8 cellular contexts compared by ENCODE assay signal in the genomic region with DNA sequence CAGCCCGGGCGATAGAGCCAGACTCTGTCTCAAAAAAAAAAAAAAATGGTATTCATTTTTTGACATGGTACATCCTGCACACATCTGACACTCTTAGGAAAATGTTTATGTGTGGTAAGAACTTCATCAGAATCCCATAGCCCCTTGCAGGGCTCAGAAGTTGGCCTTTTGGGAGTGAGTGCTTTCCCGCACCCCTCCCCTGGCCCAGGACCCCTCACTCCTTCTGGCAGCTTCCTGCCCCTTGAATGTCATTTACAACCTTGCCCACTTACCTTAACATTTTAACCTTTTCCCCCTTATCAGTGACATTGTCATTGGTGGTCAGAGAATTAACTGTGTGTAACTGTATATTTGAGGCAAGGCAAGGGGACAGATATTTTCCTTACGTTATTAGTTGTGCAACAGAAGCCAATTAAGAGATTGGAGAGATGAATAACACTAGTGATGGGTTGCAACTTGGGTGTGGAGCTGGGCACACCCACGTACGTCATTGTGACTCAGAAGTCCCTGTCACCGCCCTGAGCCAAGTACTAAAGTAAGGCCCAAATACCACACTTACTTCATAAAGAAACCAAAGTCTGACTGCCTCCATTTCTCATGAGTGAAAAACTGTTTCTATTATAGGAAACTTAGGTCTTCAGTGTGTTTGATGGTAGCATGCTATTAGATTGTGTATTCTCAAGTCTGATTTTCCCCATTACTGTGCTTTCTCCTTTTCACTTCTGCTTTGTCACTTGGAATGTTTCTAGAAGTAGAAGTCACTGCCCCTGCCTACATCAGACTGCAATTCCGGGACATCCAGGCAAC. TPM values are rescaled to one million over a fixed set of nuclear protein-coding genes. Genes with fewer than 3 reads are reported as not detected.
DNase-seq lines count a peak whose midpoint lies in the region; ATAC-seq and TF ChIP-seq lines count a peak whose summit lies in the region.

No MANE protein-coding gene starts in this region.

- no peak for TF ChIP-seq CTCF in Panc1 (IDR thresholded peaks at IDR 0.05)
- no peak for TF ChIP-seq CTCF in heart left ventricle (IDR thresholded peaks at IDR 0.05)
- TF ChIP-seq CTCF in prostate gland (IDR thresholded peaks at IDR 0.05), result no peak

- H3K27me3 ChIP-seq in Panc1 (ENCODE audit: control insufficient read depth, insufficient read depth, low read length), result no peaks in the 10 kb centered on the region
- H3K27me3 ChIP-seq in heart left ventricle, result no peaks in the 10 kb centered on the region
- no peaks in the 10 kb centered on the region for H3K27me3 ChIP-seq in prostate gland (replicated peaks; ENCODE audit: insufficient read depth)

- no peak for TF ChIP-seq POLR2A in heart left ventricle (IDR thresholded peaks at IDR 0.05)
- TF ChIP-seq POLR2A in prostate gland (IDR thresholded peaks at IDR 0.05), result no peak

- intact Hi-C loops in Panc1 (cut with micrococcal nuclease; ENCODE audit: unreplicated experiment) (no loop called here), heart left ventricle (cut with DNase I) (no loop called here), prostate gland (cut with DNase I) (no loop called here)

- peak overlapping the region; percentile 92 for H3K27ac ChIP-seq in Panc1 (ENCODE audit: low read length)
- H3K27ac ChIP-seq in heart left ventricle, result peak overlapping the region; percentile 52 to 97 (median 86)
- peak overlapping the region in 1 of 2 donors; percentile 19 for H3K27ac ChIP-seq in prostate gland

- BruUV-seq in Panc1 (replicated peaks; lab: Mats Ljungman, UMichigan), result no TSS peak

- POLR2A ChIA-PET in Panc1 (lab: Charles Lee), result no interaction called here

- 55 to 63% (median 57%) methylated on average over 8 of the region's 8 CpGs for WGBS in heart left ventricle, 4 donors
- WGBS in prostate gland, result 66% methylated on average over 8 of the region's 8 CpGs

- CTCF ChIA-PET in Panc1 (lab: Charles Lee), result no interaction called here

- H3K36me3 ChIP-seq in Panc1 (ENCODE audit: control insufficient read depth, insufficient read depth, low read length), result no peaks in the 10 kb centered on the region
- peaks cover 0 to 4% (median 0%) of the 10 kb centered on the region in 9 donors for H3K36me3 ChIP-seq in heart left ventricle
- H3K36me3 ChIP-seq in prostate gland, result no peaks in the 10 kb centered on the region

- H3K9me3 ChIP-seq in Panc1 (ENCODE audit: control insufficient read depth, insufficient read depth, low read depth, low read length) (no peaks in the 10 kb centered on the region), heart left ventricle (no peaks in the 10 kb centered on the region), prostate gland (no peaks in the 10 kb centered on the region)

- in situ Hi-C loops in Panc1 (cut with HindIII; ENCODE audit: low pct_unique_long_range_greater_than_20kb, low sequenced_read_pairs), result no loop called here

- peaks cover 54% of the 10 kb centered on the region for H3K4me1 ChIP-seq in Panc1 (ENCODE audit: control insufficient read depth, insufficient read depth, low read length)
- H3K4me1 ChIP-seq in heart left ventricle, result peaks cover 9 to 93% (median 82%) of the 10 kb centered on the region in 12 donors
- H3K4me1 ChIP-seq in prostate gland (replicated peaks), result peaks cover 9% of the 10 kb centered on the region

- DNase-seq in Panc1 (ENCODE audit: low read depth, low spot score) (peak; percentile 56), heart left ventricle (peak in 2 of 5 donors; percentile 54 to 72), prostate gland (ENCODE audit: low spot score) (no peak), NCI-H1105 (lab: John Stamatoyannopoulos, UW) (no peak)
- DNase-seq in activated effector memory CD4-positive, alpha-beta T cell treated with Interleukin-2 at 50 U/mL for 16 hours, result peak; percentile 63
- peak; percentile 86 for DNase-seq in stimulated activated CD4-positive, alpha-beta T cell treated with anti-CD3 and anti-CD28 coated beads, Interleukin-1b, Interleukin-23, amount 100 ng/mL, for 48 hours

- ATAC-seq in GM18519 (IDR thresholded peaks at IDR 0.05; ENCODE audit: low FRiP score, unreplicated experiment) (peak; percentile 37), HG02885 (IDR thresholded peaks at IDR 0.05; ENCODE audit: poor library complexity, unreplicated experiment) (peak; percentile 63), Panc1 (no peak), heart left ventricle (peak in 3 of 4 donors; percentile 12 to 53 (median 48))

- H3K4me3 ChIP-seq in Panc1 (ENCODE audit: low read depth in 2 of 2, low read length in 2 of 2) (no peak overlapping the region), heart left ventricle (peak overlapping the region in 1 of 12 donors; percentile 18), prostate gland (no peak overlapping the region)

RNA-seq across cellular contexts. Expression of a gene that starts 31.6 kb away (rescaled TPM):
- 166 TPM for total RNA-seq in Panc1 (2021; ENCODE audit: unreplicated experiment)
- polyA plus RNA-seq in Panc1 (2012; ENCODE audit: insufficient read length), result 167 TPM
- 100 to 1,000 TPM; 394 to 789 (median 635) TPM for total RNA-seq in heart left ventricle
- 100 to 1,000 TPM; 247 to 519 TPM for polyA plus RNA-seq in heart left ventricle
- total RNA-seq in prostate gland, result 10 to 100 TPM; 70.4 to 96.9 TPM

RNA-seq across cellular contexts. Expression of a gene that starts 56.0 kb away (rescaled TPM):
- total RNA-seq in Panc1 (2021; ENCODE audit: unreplicated experiment), result 123 TPM
- 186 TPM for polyA plus RNA-seq in Panc1 (2012; ENCODE audit: insufficient read length)
- 100 to 1,000 TPM in 2 of 9 donors, 10 to 100 TPM in 7; 55.4 to 129 (median 68.9) TPM for total RNA-seq in heart left ventricle
- 10 to 100 TPM; 48.5 to 49.5 TPM for polyA plus RNA-seq in heart left ventricle
- total RNA-seq in prostate gland, result 100 to 1,000 TPM; 227 to 243 TPM

Comparison
In these comparisons a context has a peak if more than half of its experiments do, and no peak if none do; other contexts are left out.
1. DNase-seq: peak in Panc1 (single experiment), activated effector memory CD4-positive, alpha-beta T cell treated with Interleukin-2 at 50 U/mL for 16 hours (single experiment) and stimulated activated CD4-positive, alpha-beta T cell treated with anti-CD3 and anti-CD28 coated beads, Interleukin-1b, Interleukin-23, amount 100 ng/mL, for 48 hours (single experiment); none in prostate gland (single experiment) and NCI-H1105 (single experiment).